Comparison of ENCODE assay signal across 26 cellular contexts in genomic region chr12:9335867-9336266, GRCh38.
DNase-seq lines count a peak whose midpoint lies in the region; ATAC-seq, FAIRE-seq and TF ChIP-seq lines count a peak whose summit lies in the region.
"Had no signal": no experiment of that assay in that cellular context is flagged by ENCODE, and none has a peak within 500 bp of the region (broad histone marks: within the 10 kb centered on the region; RNA-seq: fewer than 3 reads in every experiment).

No MANE protein-coding gene starts in this region.

- CTCF ChIA-PET in HepG2 (lab: Yijun Ruan, JAX; ENCODE audit: low intra/inter-chr PET ratio, low total read pairs) = interaction anchor here (1.7 kb wide), 1 partner anchor 36 kb away, joined by 4 read pairs; no protein-coding TSS in a partner anchor
- CTCF ChIA-PET in H1 (lab: Charles Lee; ENCODE audit: partially characterized antibody) = interaction anchor here (0.8 to 1.0 kb wide), 2 partner anchors 11 to 14 kb away, joined by 3 read pairs; no protein-coding TSS in a partner anchor

- TF ChIP-seq CTCF in HepG2 (CRISPR knock-in tag; IDR thresholded peaks at IDR 0.05) (no peak), right lobe of liver (IDR thresholded peaks at IDR 0.05) (no peak), H1 (IDR thresholded peaks at IDR 0.05; ENCODE audit: control extremely low read depth in 1 of 3, insufficient read depth in 1 of 3, low read depth in 1 of 3, low read length in 3 of 3) (no peak), omental fat pad (IDR thresholded peaks at IDR 0.05) (no peak)

- TF ChIP-seq RAD21 in HepG2 (CRISPR knock-in tag; IDR thresholded peaks at IDR 0.05) = no peak
- no peak for TF ChIP-seq RAD21 in H1 (IDR thresholded peaks at IDR 0.05 in 1 of 2, conservative IDR thresholded peaks at IDR 0.05 in 1 of 2; ENCODE audit: low read depth in 2 of 2, low read length in 2 of 2)

- H3K4me3 ChIP-seq in HepG2 (replicated peaks in 1 of 3; ENCODE audit: insufficient read depth in 1 of 3, low read depth in 2 of 3, low read length in 3 of 3) = no peak overlapping the region
- H3K4me3 ChIP-seq in right lobe of liver = no peak overlapping the region
- H3K4me3 ChIP-seq in H1 (ENCODE audit: extremely low read depth in 1 of 4, insufficient read depth in 2 of 4, low read depth in 3 of 4, low read length in 4 of 4) = no peak overlapping the region
- no peak overlapping the region for H3K4me3 ChIP-seq in neuronal stem cell (ENCODE audit: low read length in 2 of 2)
- H3K4me3 ChIP-seq: A549; BLaER1 treated with 17β-estradiol and CSF1 and Interleukin-3, amounts not matched to agents 10 nM and 100 nM; GM12878 had no signal

- H3K79me2 ChIP-seq in HepG2 (ENCODE audit: insufficient read depth, low read length) = no peaks in the 10 kb centered on the region
- no peaks in the 10 kb centered on the region for H3K79me2 ChIP-seq in H1 (ENCODE audit: control insufficient read depth in 1 of 2, insufficient read depth in 2 of 2, low read length in 2 of 2)

- no peak overlapping the region for H3K4ac ChIP-seq in H1 (replicated peaks; ENCODE audit: insufficient read length, low read depth, low read length)
- H3K4ac ChIP-seq in neuronal stem cell (ENCODE audit: low read length) = no peak overlapping the region

- no TSS peak for BruUV-seq in HepG2 (replicated peaks; lab: Mats Ljungman, UMichigan)

- H3K18ac ChIP-seq in H1 (ENCODE audit: extremely low read depth, low read length) = no peak overlapping the region
- H3K18ac ChIP-seq in neuronal stem cell (ENCODE audit: low read length) = no peak overlapping the region

- H3K23ac ChIP-seq in H1 (ENCODE audit: insufficient read length) = no peak overlapping the region
- peak overlapping the region; percentile 59 for H3K23ac ChIP-seq in neuronal stem cell (ENCODE audit: low read depth, low read length, poor library complexity)

- no peak overlapping the region for H2AK5ac ChIP-seq in H1 (ENCODE audit: low read depth, low read length)
- H2AK5ac ChIP-seq in neuronal stem cell (ENCODE audit: low read depth, low read length) = no peak overlapping the region

- POLR2A ChIA-PET in HepG2 (lab: Yijun Ruan, JAX) = interaction anchor here (1.1 kb wide), 1 partner anchor 17 kb away, joined by 3 read pairs; no protein-coding TSS in a partner anchor
- POLR2A ChIA-PET in H1 (lab: Charles Lee; ENCODE audit: partially characterized antibody) = no interaction called here

- no peak overlapping the region for H4K5ac ChIP-seq in H1 (ENCODE audit: insufficient read length, low read depth, low read length)

- H3K9ac ChIP-seq in HepG2 (ENCODE audit: insufficient read depth, low read depth, low read length) (no peak overlapping the region), H1 (replicated peaks in 1 of 4; ENCODE audit: extremely low read depth in 1 of 4, low read depth in 3 of 4, low read length in 3 of 4) (no peak overlapping the region), neuronal stem cell (ENCODE audit: low read depth, low read length, poor library complexity) (peak overlapping the region; percentile 46)
- H3K9ac ChIP-seq: BLaER1 treated with 17β-estradiol and CSF1 and Interleukin-3, amounts not matched to agents 10 nM and 100 nM had no signal

- ATAC-seq in HepG2 (no peak; the same call in 1 of the 3 replicates), right lobe of liver (no peak), omental fat pad (ENCODE audit: low FRiP score) (no peak)
- ATAC-seq: A549; CD8-positive, alpha-beta T cell; GM12878 had no signal

- TF ChIP-seq EP300 in HepG2 (IDR thresholded peaks at IDR 0.05; ENCODE audit: low read depth in 2 of 2, low read length in 2 of 2) (no peak), HepG2 (CRISPR knock-in tag; IDR thresholded peaks at IDR 0.05; ENCODE audit: borderline replicate concordance) (no peak), H1 (IDR thresholded peaks at IDR 0.05; ENCODE audit: borderline replicate concordance in 1 of 2, low read depth in 2 of 2, low read length in 2 of 2) (no peak)

- WGBS in HepG2 (ENCODE audit: low lambda C conversion rate) = no CpG with 5 or more reads among the region's 5 CpGs
- no CpG with 5 or more reads among the region's 5 CpGs for WGBS in right lobe of liver (ENCODE audit: insufficient coverage, low coverage, low lambda C conversion rate, missing lambda C conversion rate)
- 71% methylated on average over 5 of the region's 5 CpGs; no CpG with 5 or more reads in 1 of the 2 experiments for WGBS in H1 (ENCODE audit: extremely low coverage in 1 of 2, insufficient coverage in 1 of 2, insufficient read length in 1 of 2, insufficient replicate concordance in 2 of 2, low coverage in 1 of 2, low lambda C conversion rate in 2 of 2, missing lambda C conversion rate in 1 of 2), 2 experiments
- WGBS in neuronal stem cell (ENCODE audit: extremely low coverage in 2 of 2, insufficient read length in 2 of 2, insufficient replicate concordance in 1 of 2), 2 donors = no CpG with 5 or more reads among the region's 5 CpGs

- H3K27me3 ChIP-seq in HepG2 (ENCODE audit: control insufficient read depth in 1 of 2, insufficient read depth in 2 of 2, low read length in 2 of 2) (no peaks in the 10 kb centered on the region), right lobe of liver (no peaks in the 10 kb centered on the region), H1 (replicated peaks in 1 of 4; ENCODE audit: control insufficient read depth in 3 of 4, extremely low read depth in 1 of 4, insufficient read depth in 3 of 4, low read length in 3 of 4) (no peaks in the 10 kb centered on the region), neuronal stem cell (ENCODE audit: control insufficient read depth in 3 of 3, insufficient read depth in 3 of 3, low read depth in 1 of 3, low read length in 3 of 3) (no peaks in the 10 kb centered on the region)
- H3K27me3 ChIP-seq: BLaER1 treated with 17β-estradiol and CSF1 and Interleukin-3, amounts not matched to agents 10 nM and 100 nM had no signal

- no peak for DNase-seq in HepG2 (ENCODE audit: low spot score)
- no peak for DNase-seq in right lobe of liver
- DNase-seq in H1 (ENCODE audit: low read depth in 1 of 2, low spot score in 2 of 2) = no peak
- peak; percentile 22 for DNase-seq in islet precursor cell
- DNase-seq in neuronal stem cell (ENCODE audit: low spot score) = no peak
- no peak for DNase-seq in omental fat pad (ENCODE audit: low spot score)
- no peak for DNase-seq in DMS 273 treated with DMSO at 0.1 percent for 48 hours (lab: John Stamatoyannopoulos, UW)
- DNase-seq in epidermal melanocyte (ENCODE audit: insufficient read length, low spot score) = no peak
- DNase-seq: AML-193; Calu3; CD4-positive, alpha-beta T cell; CD8-positive, alpha-beta T cell; DMS153; DMS79; DND-41; EL; GDM1 had no signal

- no peak overlapping the region for H4K91ac ChIP-seq in H1 (replicated peaks; ENCODE audit: insufficient read length, low read length)
- H4K91ac ChIP-seq in neuronal stem cell (ENCODE audit: low read depth, low read length, poor library complexity) = no peak overlapping the region

- no peak overlapping the region for H3K14ac ChIP-seq in H1 (ENCODE audit: insufficient read length)
- no peak overlapping the region for H3K14ac ChIP-seq in neuronal stem cell (ENCODE audit: low read length)

- H4K20me1 ChIP-seq in HepG2 (ENCODE audit: insufficient read depth, low read length) = no peaks in the 10 kb centered on the region
- H4K20me1 ChIP-seq in H1 (replicated peaks in 1 of 2; ENCODE audit: control insufficient read depth in 1 of 2, insufficient read depth in 2 of 2, low read length in 2 of 2) = no peaks in the 10 kb centered on the region
- H4K20me1 ChIP-seq: BLaER1 treated with 17β-estradiol and CSF1 and Interleukin-3, amounts not matched to agents 10 nM and 100 nM had no signal

- H3K9me3 ChIP-seq in HepG2 (ENCODE audit: low read length) (no peaks in the 10 kb centered on the region), right lobe of liver (no peaks in the 10 kb centered on the region), H1 (ENCODE audit: insufficient read depth in 2 of 2, low read depth in 1 of 2, low read length in 1 of 2) (peaks cover 0 to 2% of the 10 kb centered on the region in 2 experiments; a peak in 1 of 4 replicates), neuronal stem cell (replicated peaks in 1 of 2; ENCODE audit: control insufficient read depth in 2 of 2, insufficient read depth in 1 of 2, low read depth in 1 of 2, low read length in 2 of 2) (peaks cover 3 to 6% of the 10 kb centered on the region in 2 donors)
- H3K9me3 ChIP-seq: A549 had no signal

- no peaks in the 10 kb centered on the region for H3K79me1 ChIP-seq in H1 (ENCODE audit: low read depth, low read length)
- no peaks in the 10 kb centered on the region for H3K79me1 ChIP-seq in neuronal stem cell (ENCODE audit: low read depth, low read length)

- H2BK12ac ChIP-seq in H1 (ENCODE audit: low read depth, low read length) (no peak overlapping the region), neuronal stem cell (ENCODE audit: low read length) (no peak overlapping the region)

- H3K56ac ChIP-seq in H1 (replicated peaks; ENCODE audit: insufficient read length, low read depth, low read length) = no peak overlapping the region

- H3K36me3 ChIP-seq in HepG2 (replicated peaks in 1 of 2; ENCODE audit: control insufficient read depth in 1 of 2, insufficient read depth in 2 of 2, low read length in 2 of 2) (no peaks in the 10 kb centered on the region), right lobe of liver (no peaks in the 10 kb centered on the region), H1 (ENCODE audit: control insufficient read depth in 2 of 4, insufficient read depth in 4 of 4, low read length in 3 of 4) (no peaks in the 10 kb centered on the region), neuronal stem cell (replicated peaks in 1 of 2; ENCODE audit: control insufficient read depth in 2 of 2, insufficient read depth in 2 of 2, low read length in 2 of 2) (peaks cover 0 to 31% of the 10 kb centered on the region in 2 donors)

- H2AFZ ChIP-seq in HepG2 (ENCODE audit: low read length) (no peak overlapping the region), H1 (ENCODE audit: low read length) (no peak overlapping the region), neuronal stem cell (ENCODE audit: low read length) (no peak overlapping the region)

- no peak overlapping the region for H2BK20ac ChIP-seq in H1 (ENCODE audit: low read length)

- H4K8ac ChIP-seq in H1 (ENCODE audit: extremely low read depth, insufficient read depth, low read length) (peak overlapping the region; percentile 48; the same call in 1 of the 2 replicates), neuronal stem cell (ENCODE audit: low read depth, low read length) (no peak overlapping the region)

- TF ChIP-seq POLR2A in HepG2 (IDR thresholded peaks at IDR 0.05; ENCODE audit: insufficient read depth in 1 of 2, low read depth in 2 of 2, low read length in 2 of 2) (no peak), right lobe of liver (IDR thresholded peaks at IDR 0.05) (no peak), H1 (IDR thresholded peaks at IDR 0.05; ENCODE audit: control extremely low read depth in 1 of 2, low read depth in 2 of 2, low read length in 2 of 2) (no peak)

- H2BK120ac ChIP-seq in H1 (replicated peaks; ENCODE audit: low read depth, low read length) (no peak overlapping the region), neuronal stem cell (ENCODE audit: low read depth, low read length) (no peak overlapping the region)

- H3K23me2 ChIP-seq in H1 (ENCODE audit: low read depth, low read length) = no peaks in the 10 kb centered on the region

- H2BK5ac ChIP-seq in H1 (ENCODE audit: low read depth, low read length) (no peak overlapping the region), neuronal stem cell (ENCODE audit: low read length) (no peak overlapping the region)

- no peak overlapping the region for H3K4me2 ChIP-seq in HepG2 (ENCODE audit: low read depth, low read length)
- H3K4me2 ChIP-seq in H1 (ENCODE audit: insufficient read depth in 1 of 2, low read depth in 2 of 2, low read length in 2 of 2) = no peak overlapping the region
- H3K4me2 ChIP-seq in neuronal stem cell (ENCODE audit: insufficient read depth, low read length, poor library complexity, severe bottlenecking) = no peak overlapping the region
- H3K4me2 ChIP-seq: A549; BLaER1 treated with 17β-estradiol and CSF1 and Interleukin-3, amounts not matched to agents 10 nM and 100 nM had no signal

- no peak for FAIRE-seq in HepG2 (lab: Jason Lieb, UNC)
- FAIRE-seq in H1 (lab: Jason Lieb, UNC) = no peak
- FAIRE-seq: A549, D721Med, GM12878, GM12892, GM18507, GM19239 had no signal

- H3K4me1 ChIP-seq in HepG2 (ENCODE audit: insufficient read depth, low read length) (peaks cover 53% of the 10 kb centered on the region), right lobe of liver (no peaks in the 10 kb centered on the region), H1 (replicated peaks in 1 of 4; ENCODE audit: control insufficient read depth in 3 of 4, insufficient read depth in 4 of 4, low read length in 3 of 4) (no peaks in the 10 kb centered on the region), neuronal stem cell (ENCODE audit: control insufficient read depth in 2 of 2, insufficient read depth in 1 of 2, low read depth in 1 of 2, low read length in 2 of 2) (peaks cover 1 to 8% of the 10 kb centered on the region in 2 donors)

- intact Hi-C loops in HepG2 (cut with micrococcal nuclease; ENCODE audit: unreplicated experiment) = no loop called here
- intact Hi-C loops in right lobe of liver (cut with DNase I) = no loop called here

- H3K27ac ChIP-seq in HepG2 (ENCODE audit: extremely low read length, insufficient read depth, low read length) (peak overlapping the region; percentile 11), right lobe of liver (no peak overlapping the region), H1 (ENCODE audit: low read depth, low read length) (no peak overlapping the region), neuronal stem cell (replicated peaks; ENCODE audit: low read length) (no peak overlapping the region)
- H3K27ac ChIP-seq: 22Rv1; A549; BLaER1 treated with 17β-estradiol and CSF1 and Interleukin-3, amounts not matched to agents 10 nM and 100 nM; C4-2B had no signal

- H2BK15ac ChIP-seq in H1 (ENCODE audit: low read length) = no peak overlapping the region
- no peak overlapping the region for H2BK15ac ChIP-seq in neuronal stem cell (ENCODE audit: low read length)

- in situ Hi-C loops in HepG2 (cut with HindIII; ENCODE audit: extremely low pct_ligation_motif_present, low pct_unique_long_range_greater_than_20kb) = loop anchor here (25.0 kb wide), 1 partner anchor 126 kb away; no protein-coding TSS in a partner anchor
